Comparison of ENCODE assay signal across 35 cellular contexts in genomic region chr14:39240769-39241168, GRCh38.
"Had no signal": no experiment of that assay in that cellular context is flagged by ENCODE, and none has a peak within 500 bp of the region (broad histone marks: within the 10 kb centered on the region; RNA-seq: fewer than 3 reads in every experiment).

No MANE protein-coding gene starts in this region.

- H3K36me3 ChIP-seq: MG63 had no signal

- H3K9me3 ChIP-seq: MG63 had no signal

- DNase-seq: Karpas-422, Kasumi-1, MG63, MM.1S, MV-4-11, NCI-H1048, NCI-H1092, NCI-H1092 treated with DMSO at 0.1 percent for 48 hours, NCI-H1105, NCI-H1105 treated with DMSO at 0.1 percent for 48 hours, NCI-H1417, NCI-H1417 treated with DMSO at 0.1 percent for 48 hours, NCI-H1436, NCI-H1436 treated with DMSO at 0.1 percent for 48 hours, NCI-H146, NCI-H1694, NCI-H1694 treated with DMSO at 0.1 percent for 48 hours, NCI-H187, NCI-H187 treated with DMSO at 0.1 percent for 48 hours, NCI-H1930, NCI-H2029, NCI-H2029 treated with DMSO at 0.1 percent for 48 hours, NCI-H2081, NCI-H2081 treated with DMSO at 0.1 percent for 48 hours, NCI-H2107, NCI-H2171, NCI-H2171 treated with DMSO at 0.1 percent for 48 hours, NCI-H2227 treated with DMSO at 0.1 percent for 48 hours, NCI-H226, NCI-H345, NCI-H446, NCI-H446 treated with DMSO at 0.1 percent for 48 hours, NCI-H510A, NCI-H510A treated with DMSO at 0.1 percent for 48 hours, NCI-H524 had no signal

- H3K4me3 ChIP-seq: MG63 had no signal

- H3K27me3 ChIP-seq: MG63 had no signal
